ENCODE assay signal across 8 cellular contexts in the genomic region with DNA sequence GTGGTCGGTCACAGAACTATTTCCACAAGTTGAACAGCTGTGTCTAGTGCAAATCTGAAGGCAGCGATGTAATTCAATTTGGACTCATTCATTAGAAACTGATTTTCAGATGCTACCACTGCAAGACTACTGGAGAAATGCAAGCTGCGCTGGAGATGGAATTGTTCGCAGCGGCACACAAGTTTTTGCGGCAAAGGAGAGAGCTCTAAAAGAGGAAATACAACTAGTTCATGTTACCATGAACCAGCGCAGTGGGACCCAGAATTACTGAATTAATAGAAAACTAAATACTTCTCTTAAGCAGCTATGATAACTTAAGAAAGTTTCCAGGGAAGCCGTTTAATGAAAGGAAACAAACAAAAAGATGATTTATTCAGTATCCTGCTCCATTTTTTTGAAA. TPM values are rescaled to one million over a fixed set of nuclear protein-coding genes. Genes with fewer than 3 reads are reported as not detected.
DNase-seq lines count a peak whose midpoint lies in the region; ATAC-seq, FAIRE-seq and TF ChIP-seq lines count a peak whose summit lies in the region.

No MANE protein-coding gene starts in this region.

- H3K4me3 Mint-ChIP-seq in astrocyte (ENCODE audit: unreplicated experiment) = peak overlapping the region; percentile 94

- DNase-seq in astrocyte (ENCODE audit: low read depth) (no peak), GM20000 (ENCODE audit: low spot score) (no peak), RWPE1 (ENCODE audit: low spot score) (no peak)
- DNase-seq in stimulated activated CD4-positive, alpha-beta T cell treated with anti-CD3 and anti-CD28 coated beads, Interleukin-2, amount 100 ng/mL, for 24 hours = no peak

- TF ChIP-seq CTCF in astrocyte (IDR thresholded peaks at IDR 0.05; ENCODE audit: insufficient read depth, low read depth, low read length) = no peak
- TF ChIP-seq CTCF in GM20000 (IDR thresholded peaks at IDR 0.05; ENCODE audit: extremely low read depth, missing control alignments) = no peak
- TF ChIP-seq CTCF in RWPE1 (conservative IDR thresholded peaks at IDR 0.05; ENCODE audit: low read depth) = no peak

- H3K27ac ChIP-seq in ACC112 (ENCODE audit: low read depth, low read length) (no peak overlapping the region), HUES48 (ENCODE audit: low read depth, low read length) (no peak overlapping the region), astrocyte (ENCODE audit: low read depth, low read length) (no peak overlapping the region), mesodermal cell (ENCODE audit: low read depth, low read length, severe bottlenecking) (no peak overlapping the region), RWPE1 (no peak overlapping the region)

- H3K27me3 Mint-ChIP-seq in astrocyte (ENCODE audit: low read depth, unreplicated experiment) = no peaks in the 10 kb centered on the region

- H3K36me3 Mint-ChIP-seq in astrocyte (ENCODE audit: low read depth, unreplicated experiment) = peaks cover 6% of the 10 kb centered on the region

- no peak for ATAC-seq in GM18909 (IDR thresholded peaks at IDR 0.05; ENCODE audit: poor library complexity, unreplicated experiment)

- H3K79me2 ChIP-seq in ACC112 (ENCODE audit: control insufficient read depth, insufficient read depth, low read length, unreplicated experiment) (peaks cover 62% of the 10 kb centered on the region), astrocyte (ENCODE audit: insufficient read depth, low read length) (peaks cover 62% of the 10 kb centered on the region)

- no peak for FAIRE-seq in astrocyte (lab: Jason Lieb, UNC)

- H2AFZ ChIP-seq in ACC112 (ENCODE audit: low read length, unreplicated experiment) (no peak overlapping the region), astrocyte (ENCODE audit: low read depth, low read length) (no peak overlapping the region)

- H3K4me1 ChIP-seq in ACC112 (ENCODE audit: control insufficient read depth, insufficient read depth, low read length, unreplicated experiment) (peaks cover 25% of the 10 kb centered on the region), HUES48 (ENCODE audit: control insufficient read depth, insufficient read depth, low read length) (peaks cover 24% of the 10 kb centered on the region), astrocyte (ENCODE audit: insufficient read depth, low read length) (peaks cover 25% of the 10 kb centered on the region), mesodermal cell (ENCODE audit: control insufficient read depth, insufficient read depth, low read length, poor library complexity, severe bottlenecking) (peaks cover 8% of the 10 kb centered on the region)

- H3K9me3 ChIP-seq in HUES48 (ENCODE audit: control insufficient read depth, insufficient read depth, low read length) (no peaks in the 10 kb centered on the region), astrocyte (ENCODE audit: insufficient read depth, low read depth, low read length) (no peaks in the 10 kb centered on the region), mesodermal cell (ENCODE audit: control insufficient read depth, low read length) (no peaks in the 10 kb centered on the region)

- H3K27me3 ChIP-seq in ACC112 (ENCODE audit: insufficient read depth, low read length) (no peaks in the 10 kb centered on the region), HUES48 (ENCODE audit: control insufficient read depth, insufficient read depth, low read length) (no peaks in the 10 kb centered on the region), astrocyte (ENCODE audit: insufficient read depth, low read length) (no peaks in the 10 kb centered on the region)

- no peaks in the 10 kb centered on the region for H3K9me3 Mint-ChIP-seq in astrocyte (ENCODE audit: unreplicated experiment)

- POLR2A ChIA-PET in RWPE1 (lab: Yijun Ruan, JAX; ENCODE audit: low non-redundant PET) = no interaction called here

- peak overlapping the region; percentile 60 for H3K27ac Mint-ChIP-seq in astrocyte (ENCODE audit: unreplicated experiment)

- peak overlapping the region; percentile 93 for H3K4me2 ChIP-seq in astrocyte (ENCODE audit: low read length)

- H3K9ac ChIP-seq in HUES48 (ENCODE audit: low read depth, low read length) = 0 out of 2 replicates have a peak overlapping the region, but pooled peaks have one; percentile 7
- H3K9ac ChIP-seq in astrocyte (ENCODE audit: low read length) = peak overlapping the region; percentile 82

- 73 to 83% methylated on average over 6 to 8 of the region's 8 CpGs for WGBS in mesodermal cell (ENCODE audit: insufficient coverage in 2 of 2), 2 experiments

- CTCF ChIA-PET in RWPE1 (lab: Yijun Ruan, JAX) = interaction anchor here (0.7 kb wide), 1 partner anchor 28 kb away, joined by 4 read pairs; no protein-coding TSS in a partner anchor

- H3K4me1 Mint-ChIP-seq in astrocyte (ENCODE audit: low read depth, unreplicated experiment) = peaks cover 38% of the 10 kb centered on the region

- peaks cover 62% of the 10 kb centered on the region for H4K20me1 ChIP-seq in astrocyte (ENCODE audit: insufficient read depth, low read length)

- H3K36me3 ChIP-seq in ACC112 (ENCODE audit: insufficient read depth, low read length) = peaks cover 3% of the 10 kb centered on the region; the same call in 1 of the 2 replicates
- peaks cover 15% of the 10 kb centered on the region; the same call in 1 of the 2 replicates for H3K36me3 ChIP-seq in HUES48 (ENCODE audit: control insufficient read depth, insufficient read depth, low read length)
- no peaks in the 10 kb centered on the region for H3K36me3 ChIP-seq in astrocyte (ENCODE audit: insufficient read depth, low read length)
- peaks cover 4% of the 10 kb centered on the region for H3K36me3 ChIP-seq in mesodermal cell (ENCODE audit: control insufficient read depth, insufficient read depth, low read length)

- H3K4me3 ChIP-seq in ACC112 (ENCODE audit: low read depth, low read length) (peak overlapping the region; percentile 87), HUES48 (ENCODE audit: low read depth, low read length) (peak overlapping the region; percentile 92), astrocyte (ENCODE audit: insufficient read depth, low read depth, low read length) (peak overlapping the region; percentile 82), mesodermal cell (ENCODE audit: extremely low read depth, insufficient read depth, low read length, poor library complexity, severe bottlenecking) (peak overlapping the region; percentile 82)

RNA-seq across cellular contexts. Expression of a gene that starts 1.9 kb away (rescaled TPM):
- 42.6 and 53.0 TPM in 2 replicates for total RNA-seq in astrocyte
- 22.1 TPM for polyA plus RNA-seq in mesodermal cell (2013, experiment 1 of 2)
- polyA plus RNA-seq in mesodermal cell (2013, experiment 2 of 2) = 23.2 TPM
